ENCODE assay signal across 1 cellular context in genomic region chr20:62495798-62496325, GRCh38.
TF ChIP-seq lines count a peak whose summit lies in the region.

No MANE protein-coding gene starts in this region.

TF ChIP-seq in GM23338, 12 proteins besides CTCF, POLR2A, EP300 and RAD21:
- TF ChIP-seq EZH2phosphoT487 (IDR thresholded peaks at IDR 0.05; ENCODE audit: unreplicated experiment) (no peak), ETS1 (IDR thresholded peaks at IDR 0.05) (no peak), STAT1 (IDR thresholded peaks at IDR 0.05; ENCODE audit: unreplicated experiment) (no peak), EZH2 (IDR thresholded peaks at IDR 0.05; ENCODE audit: low read depth, unreplicated experiment) (no peak), JUNB (IDR thresholded peaks at IDR 0.05; ENCODE audit: unreplicated experiment) (no peak), NANOG (IDR thresholded peaks at IDR 0.05; ENCODE audit: borderline replicate concordance) (no peak), POLR2AphosphoS5 (IDR thresholded peaks at IDR 0.05; ENCODE audit: low read depth) (no peak), REST (IDR thresholded peaks at IDR 0.05; ENCODE audit: unreplicated experiment) (no peak), CREB1 (CRISPR knock-in tag; IDR thresholded peaks at IDR 0.05; ENCODE audit: low read depth) (no peak), ZNF462 (CRISPR knock-in tag; IDR thresholded peaks at IDR 0.05) (no peak), ZNF114 (CRISPR knock-in tag; IDR thresholded peaks at IDR 0.05) (no peak), ZNF331 (CRISPR knock-in tag; IDR thresholded peaks at IDR 0.05; ENCODE audit: low read depth) (no peak)
